24 cellular contexts compared by ENCODE assay signal in genomic region chr15:83818591-83818990, GRCh38.
"Had no signal": no experiment of that assay in that cellular context is flagged by ENCODE, and none has a peak within 500 bp of the region (broad histone marks: within the 10 kb centered on the region; RNA-seq: fewer than 3 reads in every experiment).

No MANE protein-coding gene starts in this region.

- H3K9me3 ChIP-seq: left ventricle myocardium inferior, ovary, right atrium auricular region, suprapubic skin, thoracic aorta, tibial artery, upper lobe of right lung had no signal

- DNase-seq: islet precursor cell; left ventricle myocardium inferior; mesendoderm; naive B cell; natural killer cell; nephron progenitor cell; ovary; stimulated activated CD4-positive, alpha-beta T cell treated with anti-CD3 and anti-CD28 coated beads, Interleukin-12 subunit alpha, Interleukin-12 subunit beta, amount 100 ng/mL, for 4 hours; stimulated activated CD4-positive, alpha-beta T cell treated with anti-CD3 and anti-CD28 coated beads, Interleukin-15, amount 100 ng/mL, for 24 hours; stimulated activated CD4-positive, alpha-beta T cell treated with anti-CD3 and anti-CD28 coated beads, Interleukin-4, amount 100 ng/mL, for 24 hours; stimulated activated naive CD4-positive, alpha-beta T cell; tibial artery; trophoblast cell; upper lobe of right lung had no signal

- FAIRE-seq: urothelium cell line had no signal

- H3K4me2 ChIP-seq: hepatocyte, neural progenitor cell had no signal

- ATAC-seq: natural killer cell; sciatic nerve; stimulated activated effector memory CD8-positive, alpha-beta T cell treated with anti-CD3 and anti-CD28 coated beads, Interleukin-12 subunit alpha, Interleukin-12 subunit beta, amount 100 ng/mL, for 72 hours; upper lobe of right lung had no signal

- H3K4me1 ChIP-seq: neural progenitor cell, right atrium auricular region, suprapubic skin, tibial artery, upper lobe of right lung had no signal

- H3K36me3 ChIP-seq: neural progenitor cell, ovary, right atrium auricular region, suprapubic skin, tibial artery, upper lobe of right lung had no signal

- H3K27ac ChIP-seq: hepatocyte, left ventricle myocardium inferior, neural progenitor cell, ovary, right atrium auricular region, skin epidermis, suprapubic skin, thoracic aorta, tibial artery, upper lobe of right lung had no signal

- H3K9ac ChIP-seq: neural progenitor cell had no signal

- H3K4me3 ChIP-seq: hepatocyte, left ventricle myocardium inferior, lung, neural progenitor cell, ovary, right atrium auricular region, skin epidermis, suprapubic skin, thoracic aorta, tibial artery, upper lobe of right lung had no signal

- H2AFZ ChIP-seq: hepatocyte, neural progenitor cell had no signal

- H3K27me3 ChIP-seq: hepatocyte, neural progenitor cell, ovary, right atrium auricular region, suprapubic skin, tibial artery, upper lobe of right lung had no signal
